ENCODE assay signal across 7 cellular contexts in the genomic region with DNA sequence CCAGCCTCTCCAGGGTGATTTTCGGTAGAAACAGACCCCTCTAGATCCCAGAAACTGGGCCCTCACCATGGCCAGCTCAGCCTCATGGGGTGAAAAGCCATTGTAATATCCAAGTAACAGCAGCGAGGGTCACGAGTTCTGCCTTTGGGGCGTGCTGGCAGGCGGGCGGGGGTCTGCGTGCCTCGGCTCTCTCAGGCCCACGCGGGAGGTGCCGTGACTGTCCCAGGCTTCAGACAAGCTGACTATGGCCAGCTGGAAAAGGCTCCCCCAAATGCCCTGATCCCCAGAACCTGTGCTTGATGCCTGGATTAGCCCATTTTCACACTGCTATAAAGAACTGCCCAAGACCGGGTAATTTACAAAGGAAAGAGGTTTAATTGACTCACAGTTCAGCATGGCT.
A peak's percentile ranks its signal among the peaks of the same experiment; 100 is the strongest.
DNase-seq lines count a peak whose midpoint lies in the region; ATAC-seq and TF ChIP-seq lines count a peak whose summit lies in the region.
"Not testable (repeated sequence)": the region's sequence is repeated elsewhere in the genome, so short reads cannot be mapped to it uniquely, and the experiment has no call there.

No MANE protein-coding gene starts in this region.

- H3K9me3 Mint-ChIP-seq in T-cell; activated naive CD4-positive, alpha-beta T cell treated with anti-CD3 and anti-CD28 coated beads, Interleukin-2, amount 50 U/mL, for 72 hours; natural killer cell treated with Interleukin-12 subunit alpha and Interleukin-12 subunit beta and Interleukin-15 and Interleukin-18, amount 100 ng/mL, for 72 hours; progenitor cell of endocrine pancreas (ENCODE audit: low read depth): not testable (repeated sequence)

- peaks cover 12% of the 10 kb centered on the region for H3K36me3 Mint-ChIP-seq in T-cell
- peaks cover 7 to 18% of the 10 kb centered on the region in 2 donors for H3K36me3 Mint-ChIP-seq in activated naive CD4-positive, alpha-beta T cell treated with anti-CD3 and anti-CD28 coated beads, Interleukin-2, amount 50 U/mL, for 72 hours
- H3K36me3 Mint-ChIP-seq in natural killer cell treated with Interleukin-12 subunit alpha and Interleukin-12 subunit beta and Interleukin-15 and Interleukin-18, amount 100 ng/mL, for 72 hours; progenitor cell of endocrine pancreas (ENCODE audit: insufficient read depth): not testable (repeated sequence)

- not testable (repeated sequence) for H3K9me3 ChIP-seq in lower lobe of right lung, upper lobe of right lung

- H3K27me3 ChIP-seq in lower lobe of right lung (ENCODE audit: low read depth); upper lobe of right lung: not testable (repeated sequence)

- not testable (repeated sequence) for DNase-seq in T-cell; natural killer cell treated with Interleukin-12 subunit alpha and Interleukin-12 subunit beta and Interleukin-15 and Interleukin-18, amount 100 ng/mL, for 72 hours (ENCODE audit: low spot score); progenitor cell of endocrine pancreas (ENCODE audit: low spot score, unreplicated experiment)
- DNase-seq in activated naive CD4-positive, alpha-beta T cell treated with anti-CD3 and anti-CD28 coated beads, Interleukin-2, amount 50 U/mL, for 72 hours (ENCODE audit: low spot score in 2 of 2): peak in 1 of 2 donors; percentile 34
- DNase-seq in Right ventricle myocardium inferior (ENCODE audit: missing footprints) (peak; percentile 30), lower lobe of right lung (peak; percentile 6), upper lobe of right lung (peak; percentile 40)

- not testable (repeated sequence) for H3K36me3 ChIP-seq in lower lobe of right lung, upper lobe of right lung

- CTCF ChIA-PET in T-cell (lab: Charles Lee): not testable (repeated sequence)

- intact Hi-C loops in Right ventricle myocardium inferior (cut with DNase I); lower lobe of right lung (cut with DNase I); upper lobe of right lung (cut with DNase I): not testable (repeated sequence)

- ATAC-seq in T-cell (replicated peaks in 1 of 4); activated naive CD4-positive, alpha-beta T cell treated with anti-CD3 and anti-CD28 coated beads, Interleukin-2, amount 50 U/mL, for 72 hours; Right ventricle myocardium inferior; lower lobe of right lung; natural killer cell treated with Interleukin-12 subunit alpha and Interleukin-12 subunit beta and Interleukin-15 and Interleukin-18, amount 100 ng/mL, for 72 hours; upper lobe of right lung: not testable (repeated sequence)

- not testable (repeated sequence) for H3K27ac ChIP-seq in lower lobe of right lung, upper lobe of right lung

- not testable (repeated sequence) for TF ChIP-seq CTCF in lower lobe of right lung (IDR thresholded peaks at IDR 0.05); progenitor cell of endocrine pancreas (IDR thresholded peaks at IDR 0.05; ENCODE audit: unreplicated experiment); upper lobe of right lung (IDR thresholded peaks at IDR 0.05)

- not testable (repeated sequence) for H3K4me1 ChIP-seq in lower lobe of right lung, upper lobe of right lung

- H3K4me1 Mint-ChIP-seq in T-cell: peaks cover 39 to 45% (median 44%) of the 10 kb centered on the region in 3 donors
- peaks cover 13 to 35% of the 10 kb centered on the region in 2 donors for H3K4me1 Mint-ChIP-seq in natural killer cell treated with Interleukin-12 subunit alpha and Interleukin-12 subunit beta and Interleukin-15 and Interleukin-18, amount 100 ng/mL, for 72 hours (ENCODE audit: low read depth in 2 of 2)
- H3K4me1 Mint-ChIP-seq in progenitor cell of endocrine pancreas (ENCODE audit: low read depth): not testable (repeated sequence)

- not testable (repeated sequence) for H3K27me3 Mint-ChIP-seq in T-cell; natural killer cell treated with Interleukin-12 subunit alpha and Interleukin-12 subunit beta and Interleukin-15 and Interleukin-18, amount 100 ng/mL, for 72 hours
- H3K27me3 Mint-ChIP-seq in progenitor cell of endocrine pancreas: peaks cover 24% of the 10 kb centered on the region

- not testable (repeated sequence) for H3K4me3 Mint-ChIP-seq in T-cell; natural killer cell treated with Interleukin-12 subunit alpha and Interleukin-12 subunit beta and Interleukin-15 and Interleukin-18, amount 100 ng/mL, for 72 hours; progenitor cell of endocrine pancreas (ENCODE audit: low read depth)

- POLR2A ChIA-PET in T-cell (lab: Charles Lee): not testable (repeated sequence)

- H3K4me3 ChIP-seq in lower lobe of right lung, upper lobe of right lung: not testable (repeated sequence)

- H3K27ac Mint-ChIP-seq in T-cell: peak overlapping the region; percentile 80 to 94
- H3K27ac Mint-ChIP-seq in activated naive CD4-positive, alpha-beta T cell treated with anti-CD3 and anti-CD28 coated beads, Interleukin-2, amount 50 U/mL, for 72 hours: peak overlapping the region; percentile 20 to 89
- peak overlapping the region; percentile 22 to 38 for H3K27ac Mint-ChIP-seq in natural killer cell treated with Interleukin-12 subunit alpha and Interleukin-12 subunit beta and Interleukin-15 and Interleukin-18, amount 100 ng/mL, for 72 hours
- H3K27ac Mint-ChIP-seq in progenitor cell of endocrine pancreas: peak overlapping the region; percentile 25

Comparison
In these comparisons a context has a peak if more than half of its experiments do, and no peak if none do; other contexts are left out.
1. H3K27ac Mint-ChIP-seq: peak in every context shown above with its lines; median percentile 87 in T-cell; 54 in activated naive CD4-positive, alpha-beta T cell treated with anti-CD3 and anti-CD28 coated beads, Interleukin-2, amount 50 U/mL, for 72 hours; 30 in natural killer cell treated with Interleukin-12 subunit alpha and Interleukin-12 subunit beta and Interleukin-15 and Interleukin-18, amount 100 ng/mL, for 72 hours; 25 in progenitor cell of endocrine pancreas.